In genomic region chr5:157266286-157267007, GRCh38 we compare ENCODE assay signal across 8 cellular contexts. TPM values are rescaled to one million over a fixed set of nuclear protein-coding genes. Genes with fewer than 3 reads are reported as not detected.
DNase-seq lines count a peak whose midpoint lies in the region; ATAC-seq and TF ChIP-seq lines count a peak whose summit lies in the region.

No MANE protein-coding gene starts in this region.

- TF ChIP-seq CTCF in AG09309 (IDR thresholded peaks at IDR 0.05; ENCODE audit: control insufficient read depth, insufficient read depth, low read depth, low read length, missing control alignments) = no peak
- no peak for TF ChIP-seq CTCF in breast epithelium (IDR thresholded peaks at IDR 0.05)

- no peak overlapping the region for H3K27ac ChIP-seq in SJCRH30
- peak overlapping the region; percentile 21 to 42 for H3K27ac ChIP-seq in breast epithelium

- intact Hi-C loops in breast epithelium (cut with DNase I; ENCODE audit: low total_unique reads) (no loop called here), left colon (cut with DNase I, micrococcal nuclease) (no loop called here)

- H3K9me3 ChIP-seq in SJCRH30 (replicated peaks) (no peaks in the 10 kb centered on the region), breast epithelium (no peaks in the 10 kb centered on the region)

- H3K36me3 ChIP-seq in SJCRH30 (no peaks in the 10 kb centered on the region), breast epithelium (no peaks in the 10 kb centered on the region)

- H3K4me1 ChIP-seq in SJCRH30 (peaks cover 4% of the 10 kb centered on the region; the same call in 1 of the 2 replicates), breast epithelium (no peaks in the 10 kb centered on the region)

- H3K27me3 ChIP-seq in SJCRH30 (peaks cover 33% of the 10 kb centered on the region), breast epithelium (no peaks in the 10 kb centered on the region)

- TF ChIP-seq POLR2A in breast epithelium (IDR thresholded peaks at IDR 0.05) = no peak

- no peak for DNase-seq in AG09309 (ENCODE audit: low read depth)
- DNase-seq in SJCRH30 = no peak
- no peak for DNase-seq in breast epithelium (ENCODE audit: low spot score in 2 of 2)
- DNase-seq in left colon = peak; percentile 44 to 74
- peak in 5 of 6 experiments; percentile 41 to 72 (median 59) for DNase-seq in stimulated activated naive CD4-positive, alpha-beta T cell (lab: John Stamatoyannopoulos, UW)
- DNase-seq in NCI-H2107 treated with DMSO at 0.1 percent for 48 hours (lab: John Stamatoyannopoulos, UW; ENCODE audit: unreplicated experiment) = no peak

- ATAC-seq in GM18861 (IDR thresholded peaks at IDR 0.05; ENCODE audit: unreplicated experiment) (peak; percentile 30), HG03064 (IDR thresholded peaks at IDR 0.05; ENCODE audit: low read depth, unreplicated experiment) (peak; percentile 43), left colon (peak; percentile 74)

- H3K4me3 ChIP-seq in AG09309 (ENCODE audit: control insufficient read depth, low read depth, low read length) = peak overlapping the region; percentile 68
- peak overlapping the region; percentile 64 for H3K4me3 ChIP-seq in SJCRH30
- peak overlapping the region; percentile 52 to 98 (median 73) for H3K4me3 ChIP-seq in breast epithelium

RNA-seq across cellular contexts. Expression of gene CYFIP2, which starts 0.5 kb away (rescaled TPM):
- 1.3 and 2.8 TPM in 2 replicates for total RNA-seq in SJCRH30 (2014; rRNA removed; shearing (Covaris generic))
- total RNA-seq in breast epithelium = 10 to 100 TPM in 2 of 3 donors, 1 to 10 TPM in 1; 6.2 to 15.5 (median 12.1) TPM
- 10 to 100 TPM; 25.5 to 36.0 TPM for total RNA-seq in left colon

Comparison
In these comparisons a context has a peak if more than half of its experiments do, and no peak if none do; other contexts are left out.
1. DNase-seq: peak in left colon (2 of 2) and stimulated activated naive CD4-positive, alpha-beta T cell (5 of 6); none in AG09309 (single experiment), SJCRH30 (0 of 2), breast epithelium (0 of 2) and NCI-H2107 treated with DMSO at 0.1 percent for 48 hours (single experiment).
2. Peak in every context shown above with its lines, with median percentiles within 50 percentile points of each other: H3K4me3 ChIP-seq and ATAC-seq.